14 cellular contexts compared by ENCODE assay signal in the genomic region with DNA sequence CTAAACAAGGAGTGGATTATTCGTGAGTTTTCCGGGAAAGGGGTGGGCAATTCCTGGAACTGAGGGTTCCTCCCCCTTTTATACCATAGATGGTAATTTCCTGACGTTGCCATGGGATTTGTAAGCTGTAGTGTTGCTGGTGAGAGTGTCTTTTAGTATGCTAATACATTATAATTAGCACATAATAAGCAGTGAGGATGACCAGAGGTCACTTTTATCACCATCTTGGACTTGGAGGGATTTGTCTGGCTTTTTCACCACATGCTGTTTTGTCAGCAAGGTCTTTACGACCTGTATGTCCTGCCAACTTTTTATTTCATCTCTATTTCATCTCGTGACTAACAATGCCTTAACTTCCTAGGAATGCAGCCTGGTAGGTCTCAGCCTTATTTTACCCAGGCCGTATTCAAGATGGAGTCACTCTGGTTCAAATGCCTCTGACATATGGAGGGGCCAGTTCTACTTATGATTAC.
"Had no signal": no experiment of that assay in that cellular context is flagged by ENCODE, and none has a peak within 500 bp of the region (broad histone marks: within the 10 kb centered on the region; RNA-seq: fewer than 3 reads in every experiment).

No MANE protein-coding gene starts in this region.

- H3K4me3 ChIP-seq: coronary artery, heart left ventricle, thoracic aorta had no signal

- H3K27ac ChIP-seq: coronary artery, foreskin keratinocyte, heart left ventricle, thoracic aorta had no signal

- H3K4me1 ChIP-seq: foreskin keratinocyte had no signal

- H3K36me3 ChIP-seq: thoracic aorta had no signal

- H3K9me3 ChIP-seq: thoracic aorta had no signal

- H3K27me3 ChIP-seq: foreskin keratinocyte, heart left ventricle had no signal

- FAIRE-seq: astrocyte had no signal

- DNase-seq: activated CD4-positive, alpha-beta memory T cell treated with anti-CD3 and anti-CD28 coated beads, Interleukin-2, amount 10 ng/mL, durations not matched to agents 7 days and 5 days; activated CD4-positive, alpha-beta T cell treated with anti-CD3 and anti-CD28 coated beads for 36 hours; activated CD8-positive, alpha-beta memory T cell treated with anti-CD3 and anti-CD28 coated beads, Interleukin-2, amount 50 U/mL, for 4 hours; activated gamma-delta T cell treated with Interleukin-2 at 50 U/mL for 16 hours; activated T-cell treated with anti-CD3 and anti-CD28 coated beads, Interleukin-2, amount 50 U/mL, for 72 hours; effector memory CD4-positive, alpha-beta T cell; heart left ventricle; stimulated activated CD4-positive, alpha-beta T cell treated with anti-CD3 and anti-CD28 coated beads, Interleukin-15, amount 100 ng/mL, for 24 hours; stimulated activated CD4-positive, alpha-beta T cell treated with anti-CD3 and anti-CD28 coated beads, Interleukin-4, amount 100 ng/mL, for 24 hours; T1000 had no signal
